In the genomic region with DNA sequence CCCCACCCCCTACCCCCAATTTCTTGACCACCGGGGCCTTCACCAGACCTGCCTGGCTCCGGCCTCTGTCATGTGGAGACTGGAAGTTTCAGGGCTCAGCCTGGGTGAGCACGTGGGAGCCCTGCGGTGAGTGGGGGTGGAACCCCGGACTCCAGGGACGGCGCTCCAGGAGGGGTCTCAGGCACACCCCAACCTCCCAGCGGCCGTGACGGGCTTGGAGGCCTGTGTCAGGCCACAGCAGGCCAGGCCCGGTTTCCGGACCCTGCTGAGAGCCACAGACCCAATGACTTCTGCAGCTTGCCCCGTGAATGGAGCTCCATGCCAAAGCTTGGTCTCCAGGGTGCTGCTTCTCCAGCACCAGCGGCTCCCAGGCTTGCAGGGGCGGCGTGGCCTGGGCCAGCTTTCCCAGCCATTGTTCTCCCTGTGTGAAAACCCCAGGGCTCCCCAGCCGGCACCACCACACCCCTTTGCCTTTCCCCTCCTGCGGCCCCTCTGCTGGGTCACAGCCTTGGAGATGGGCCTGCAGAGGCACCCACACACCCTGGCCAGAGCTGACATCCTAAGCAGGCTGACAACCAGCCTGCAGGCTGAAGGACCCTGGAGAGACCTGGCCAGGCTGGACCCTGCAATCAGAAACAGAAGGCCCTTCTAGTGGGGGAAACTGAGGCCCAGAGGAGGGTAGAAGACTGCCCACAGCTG, we compare ENCODE assay signal across 1 cellular context.
TF ChIP-seq lines count a peak whose summit lies in the region.

No MANE protein-coding gene starts in this region.

TF ChIP-seq in GM12878, 131 proteins besides CTCF, POLR2A, EP300 and RAD21 (continued from another document):
- TF ChIP-seq, protein P1, sequence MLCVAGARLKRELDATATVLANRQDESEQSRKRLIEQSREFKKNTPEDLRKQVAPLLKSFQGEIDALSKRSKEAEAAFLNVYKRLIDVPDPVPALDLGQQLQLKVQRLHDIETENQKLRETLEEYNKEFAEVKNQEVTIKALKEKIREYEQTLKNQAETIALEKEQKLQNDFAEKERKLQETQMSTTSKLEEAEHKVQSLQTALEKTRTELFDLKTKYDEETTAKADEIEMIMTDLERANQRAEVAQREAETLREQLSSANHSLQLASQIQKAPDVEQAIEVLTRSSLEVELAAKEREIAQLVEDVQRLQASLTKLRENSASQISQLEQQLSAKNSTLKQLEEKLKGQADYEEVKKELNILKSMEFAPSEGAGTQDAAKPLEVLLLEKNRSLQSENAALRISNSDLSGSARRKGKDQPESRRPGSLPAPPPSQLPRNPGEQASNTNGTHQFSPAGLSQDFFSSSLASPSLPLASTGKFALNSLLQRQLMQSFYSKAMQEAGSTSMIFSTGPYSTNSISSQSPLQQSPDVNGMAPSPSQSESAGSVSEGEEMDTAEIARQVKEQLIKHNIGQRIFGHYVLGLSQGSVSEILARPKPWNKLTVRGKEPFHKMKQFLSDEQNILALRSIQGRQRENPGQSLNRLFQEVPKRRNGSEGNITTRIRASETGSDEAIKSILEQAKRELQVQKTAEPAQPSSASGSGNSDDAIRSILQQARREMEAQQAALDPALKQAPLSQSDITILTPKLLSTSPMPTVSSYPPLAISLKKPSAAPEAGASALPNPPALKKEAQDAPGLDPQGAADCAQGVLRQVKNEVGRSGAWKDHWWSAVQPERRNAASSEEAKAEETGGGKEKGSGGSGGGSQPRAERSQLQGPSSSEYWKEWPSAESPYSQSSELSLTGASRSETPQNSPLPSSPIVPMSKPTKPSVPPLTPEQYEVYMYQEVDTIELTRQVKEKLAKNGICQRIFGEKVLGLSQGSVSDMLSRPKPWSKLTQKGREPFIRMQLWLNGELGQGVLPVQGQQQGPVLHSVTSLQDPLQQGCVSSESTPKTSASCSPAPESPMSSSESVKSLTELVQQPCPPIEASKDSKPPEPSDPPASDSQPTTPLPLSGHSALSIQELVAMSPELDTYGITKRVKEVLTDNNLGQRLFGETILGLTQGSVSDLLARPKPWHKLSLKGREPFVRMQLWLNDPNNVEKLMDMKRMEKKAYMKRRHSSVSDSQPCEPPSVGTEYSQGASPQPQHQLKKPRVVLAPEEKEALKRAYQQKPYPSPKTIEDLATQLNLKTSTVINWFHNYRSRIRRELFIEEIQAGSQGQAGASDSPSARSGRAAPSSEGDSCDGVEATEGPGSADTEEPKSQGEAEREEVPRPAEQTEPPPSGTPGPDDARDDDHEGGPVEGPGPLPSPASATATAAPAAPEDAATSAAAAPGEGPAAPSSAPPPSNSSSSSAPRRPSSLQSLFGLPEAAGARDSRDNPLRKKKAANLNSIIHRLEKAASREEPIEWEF (IDR thresholded peaks at IDR 0.05; ENCODE audit: insufficient replicate concordance, low read depth, low read length), result no peak
- no peak for TF ChIP-seq KAT2A (conservative IDR thresholded peaks at IDR 0.05; ENCODE audit: control insufficient read depth, low read depth, low read length)
- TF ChIP-seq, protein P2, sequence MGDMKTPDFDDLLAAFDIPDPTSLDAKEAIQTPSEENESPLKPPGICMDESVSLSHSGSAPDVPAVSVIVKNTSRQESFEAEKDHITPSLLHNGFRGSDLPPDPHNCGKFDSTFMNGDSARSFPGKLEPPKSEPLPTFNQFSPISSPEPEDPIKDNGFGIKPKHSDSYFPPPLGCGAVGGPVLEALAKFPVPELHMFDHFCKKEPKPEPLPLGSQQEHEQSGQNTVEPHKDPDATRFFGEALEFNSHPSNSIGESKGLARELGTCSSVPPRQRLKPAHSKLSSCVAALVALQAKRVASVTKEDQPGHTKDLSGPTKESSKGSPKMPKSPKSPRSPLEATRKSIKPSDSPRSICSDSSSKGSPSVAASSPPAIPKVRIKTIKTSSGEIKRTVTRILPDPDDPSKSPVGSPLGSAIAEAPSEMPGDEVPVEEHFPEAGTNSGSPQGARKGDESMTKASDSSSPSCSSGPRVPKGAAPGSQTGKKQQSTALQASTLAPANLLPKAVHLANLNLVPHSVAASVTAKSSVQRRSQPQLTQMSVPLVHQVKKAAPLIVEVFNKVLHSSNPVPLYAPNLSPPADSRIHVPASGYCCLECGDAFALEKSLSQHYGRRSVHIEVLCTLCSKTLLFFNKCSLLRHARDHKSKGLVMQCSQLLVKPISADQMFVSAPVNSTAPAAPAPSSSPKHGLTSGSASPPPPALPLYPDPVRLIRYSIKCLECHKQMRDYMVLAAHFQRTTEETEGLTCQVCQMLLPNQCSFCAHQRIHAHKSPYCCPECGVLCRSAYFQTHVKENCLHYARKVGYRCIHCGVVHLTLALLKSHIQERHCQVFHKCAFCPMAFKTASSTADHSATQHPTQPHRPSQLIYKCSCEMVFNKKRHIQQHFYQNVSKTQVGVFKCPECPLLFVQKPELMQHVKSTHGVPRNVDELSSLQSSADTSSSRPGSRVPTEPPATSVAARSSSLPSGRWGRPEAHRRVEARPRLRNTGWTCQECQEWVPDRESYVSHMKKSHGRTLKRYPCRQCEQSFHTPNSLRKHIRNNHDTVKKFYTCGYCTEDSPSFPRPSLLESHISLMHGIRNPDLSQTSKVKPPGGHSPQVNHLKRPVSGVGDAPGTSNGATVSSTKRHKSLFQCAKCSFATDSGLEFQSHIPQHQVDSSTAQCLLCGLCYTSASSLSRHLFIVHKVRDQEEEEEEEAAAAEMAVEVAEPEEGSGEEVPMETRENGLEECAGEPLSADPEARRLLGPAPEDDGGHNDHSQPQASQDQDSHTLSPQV (IDR thresholded peaks at IDR 0.05), result no peak
- TF ChIP-seq MYB (IDR thresholded peaks at IDR 0.05; ENCODE audit: borderline replicate concordance, low read depth, low read length), result no peak
